ENCODE assay signal across 12 cellular contexts in genomic region chr10:44706745-44707144, GRCh38.
DNase-seq lines count a peak whose midpoint lies in the region; ATAC-seq and TF ChIP-seq lines count a peak whose summit lies in the region.
"Had no signal": no experiment of that assay in that cellular context is flagged by ENCODE, and none has a peak within 500 bp of the region (broad histone marks: within the 10 kb centered on the region; RNA-seq: fewer than 3 reads in every experiment).

No MANE protein-coding gene starts in this region.

- TF ChIP-seq CTCF in fibroblast of pulmonary artery (IDR thresholded peaks at IDR 0.05; ENCODE audit: low read length, missing control alignments) = no peak

- DNase-seq in GOT3 (lab: John Stamatoyannopoulos, UW) (peak; percentile 30), fibroblast of pulmonary artery (ENCODE audit: low read depth) (peak; percentile 89), smooth muscle cell of the brain vasculature (ENCODE audit: low read depth, low spot score) (peak; percentile 26), DMS53 treated with DMSO at 0.1 percent for 48 hours (lab: John Stamatoyannopoulos, UW; ENCODE audit: unreplicated experiment) (no peak)
- DNase-seq in activated T-cell treated with anti-CD3 and anti-CD28 coated beads, Interleukin-2, amount 50 U/mL, for 1 hour = no peak
- DNase-seq: activated T-cell treated with anti-CD3 and anti-CD28 coated beads, Interleukin-2, amount 50 U/mL, for 48 hours; DMS 273 treated with DMSO at 0.1 percent for 48 hours; Karpas-422; NCI-H2029 treated with DMSO at 0.1 percent for 48 hours had no signal

- H3K4me3 ChIP-seq in fibroblast of pulmonary artery (replicated peaks; ENCODE audit: low read depth, low read length) = no peak overlapping the region
- H3K4me3 ChIP-seq: right atrium auricular region had no signal

- ATAC-seq in SK-N-SH treated with all-trans-retinoic acid at 6 μM for 48 hours (peak; percentile 70; the same call in 2 of the 3 replicates), GM21619 (IDR thresholded peaks at IDR 0.05; ENCODE audit: unreplicated experiment) (no peak)

TF ChIP-seq in SK-N-SH treated with all-trans-retinoic acid at 6 μM for 48 hours, 23 proteins besides CTCF, POLR2A, EP300 and RAD21:
- no peak for TF ChIP-seq ISL1 (CRISPR knock-in tag; IDR thresholded peaks at IDR 0.05)
- TF ChIP-seq SNAI2 (CRISPR knock-in tag; IDR thresholded peaks at IDR 0.05) = no peak
- TF ChIP-seq RARB (CRISPR knock-in tag; IDR thresholded peaks at IDR 0.05) = no peak
- TF ChIP-seq TOX (CRISPR knock-in tag; IDR thresholded peaks at IDR 0.05; ENCODE audit: borderline replicate concordance) = no peak
- TF ChIP-seq CREB5 (CRISPR knock-in tag; IDR thresholded peaks at IDR 0.05; ENCODE audit: low read depth) = no peak

Comparison
In these comparisons a context has a peak if more than half of its experiments do, and no peak if none do; other contexts are left out.
1. DNase-seq: peak in GOT3 (single experiment), fibroblast of pulmonary artery (single experiment) and smooth muscle cell of the brain vasculature (single experiment); none in DMS53 treated with DMSO at 0.1 percent for 48 hours (single experiment) and activated T-cell treated with anti-CD3 and anti-CD28 coated beads, Interleukin-2, amount 50 U/mL, for 1 hour (single experiment).